Comparison of ENCODE assay signal across 18 cellular contexts in genomic region chr20:61803416-61803902, GRCh38.
DNase-seq lines count a peak whose midpoint lies in the region; ATAC-seq and TF ChIP-seq lines count a peak whose summit lies in the region.
"Had no signal": no experiment of that assay in that cellular context is flagged by ENCODE, and none has a peak within 500 bp of the region (broad histone marks: within the 10 kb centered on the region; RNA-seq: fewer than 3 reads in every experiment).

No MANE protein-coding gene starts in this region.

- no peaks in the 10 kb centered on the region for H3K9me3 ChIP-seq in upper lobe of right lung
- H3K9me3 ChIP-seq: neutrophil, vagina had no signal

- ATAC-seq in left ventricle myocardium superior (no peak), upper lobe of right lung (no peak), GM18498 (IDR thresholded peaks at IDR 0.05; ENCODE audit: unreplicated experiment) (no peak)
- ATAC-seq: activated CD4-positive, CD25-positive, alpha-beta regulatory T cell treated with anti-CD3 and anti-CD28 coated beads, Interleukin-2, amount 50 U/mL, for 24 hours; activated CD8-positive, alpha-beta memory T cell treated with anti-CD3 and anti-CD28 coated beads, Interleukin-2, amount 10 ng/mL, durations not matched to agents 7 days and 5 days; HCT116 had no signal

- H3K27me3 ChIP-seq in upper lobe of right lung = peaks cover 27% of the 10 kb centered on the region
- H3K27me3 ChIP-seq: vagina had no signal

- peaks cover 50% of the 10 kb centered on the region for H3K27me3 Mint-ChIP-seq in nephron (ENCODE audit: low read depth)

- DNase-seq in left ventricle myocardium superior = peak; percentile 6
- DNase-seq in cardiac septum (ENCODE audit: low spot score) = no peak
- no peak for DNase-seq in epithelial cell of esophagus (ENCODE audit: low read depth)
- DNase-seq in upper lobe of right lung = peak; percentile 44
- DNase-seq in NCI-H1694 (lab: John Stamatoyannopoulos, UW) = no peak
- DNase-seq in NCI-H2196 treated with DMSO at 0.1 percent for 48 hours (lab: John Stamatoyannopoulos, UW; ENCODE audit: unreplicated experiment) = no peak
- DNase-seq: activated CD8-positive, alpha-beta memory T cell treated with anti-CD3 and anti-CD28 coated beads, Interleukin-2, amount 10 ng/mL, durations not matched to agents 7 days and 5 days; activated gamma-delta T cell; Caco-2; NCI-H2171; stimulated activated naive CD4-positive, alpha-beta T cell had no signal

- peak overlapping the region; percentile 48 to 74 (median 66) for H3K4me3 Mint-ChIP-seq in nephron
- H3K4me3 Mint-ChIP-seq: activated CD8-positive, alpha-beta memory T cell treated with anti-CD3 and anti-CD28 coated beads, Interleukin-2, amount 10 ng/mL, durations not matched to agents 7 days and 5 days had no signal

- no peaks in the 10 kb centered on the region for H3K36me3 ChIP-seq in upper lobe of right lung
- H3K36me3 ChIP-seq: neutrophil, vagina had no signal

- H3K27ac ChIP-seq in upper lobe of right lung = no peak overlapping the region
- H3K27ac ChIP-seq: neutrophil, vagina had no signal

- no peaks in the 10 kb centered on the region for H3K4me1 ChIP-seq in upper lobe of right lung
- H3K4me1 ChIP-seq: Caco-2 had no signal

- TF ChIP-seq CTCF in epithelial cell of esophagus (IDR thresholded peaks at IDR 0.05; ENCODE audit: insufficient read depth, low read depth, low read length, missing control alignments) (no peak), nephron (IDR thresholded peaks at IDR 0.05; ENCODE audit: unreplicated experiment in 3 of 3) (no peak), upper lobe of right lung (IDR thresholded peaks at IDR 0.05) (no peak)

- peak overlapping the region in 2 of 3 experiments; percentile 60 to 69 for H3K27ac Mint-ChIP-seq in nephron
- H3K27ac Mint-ChIP-seq: activated CD8-positive, alpha-beta memory T cell treated with anti-CD3 and anti-CD28 coated beads, Interleukin-2, amount 10 ng/mL, durations not matched to agents 7 days and 5 days had no signal

- no peaks in the 10 kb centered on the region for H3K36me3 Mint-ChIP-seq in nephron (ENCODE audit: low read depth)
- H3K36me3 Mint-ChIP-seq: activated CD8-positive, alpha-beta memory T cell treated with anti-CD3 and anti-CD28 coated beads, Interleukin-2, amount 10 ng/mL, durations not matched to agents 7 days and 5 days had no signal

- H3K9me3 Mint-ChIP-seq in nephron = no peaks in the 10 kb centered on the region

- H3K4me3 ChIP-seq in epithelial cell of esophagus (ENCODE audit: low read length) (peak overlapping the region; percentile 10), upper lobe of right lung (no peak overlapping the region)
- H3K4me3 ChIP-seq: lung had no signal

- intact Hi-C loops in left ventricle myocardium superior (cut with micrococcal nuclease) (no loop called here), cardiac septum (cut with DNase I) (no loop called here), upper lobe of right lung (cut with DNase I) (no loop called here)

- H3K4me1 Mint-ChIP-seq in nephron = peaks cover 19% of the 10 kb centered on the region
- H3K4me1 Mint-ChIP-seq: activated CD8-positive, alpha-beta memory T cell treated with anti-CD3 and anti-CD28 coated beads, Interleukin-2, amount 10 ng/mL, durations not matched to agents 7 days and 5 days had no signal

Comparison
In these comparisons a context has a peak if more than half of its experiments do, and no peak if none do; other contexts are left out.
1. DNase-seq: peak in left ventricle myocardium superior (single experiment) and upper lobe of right lung (single experiment); none in cardiac septum (single experiment), epithelial cell of esophagus (single experiment), NCI-H1694 (single experiment) and NCI-H2196 treated with DMSO at 0.1 percent for 48 hours (single experiment).